ENCODE assay signal across 8 cellular contexts in the genomic region with DNA sequence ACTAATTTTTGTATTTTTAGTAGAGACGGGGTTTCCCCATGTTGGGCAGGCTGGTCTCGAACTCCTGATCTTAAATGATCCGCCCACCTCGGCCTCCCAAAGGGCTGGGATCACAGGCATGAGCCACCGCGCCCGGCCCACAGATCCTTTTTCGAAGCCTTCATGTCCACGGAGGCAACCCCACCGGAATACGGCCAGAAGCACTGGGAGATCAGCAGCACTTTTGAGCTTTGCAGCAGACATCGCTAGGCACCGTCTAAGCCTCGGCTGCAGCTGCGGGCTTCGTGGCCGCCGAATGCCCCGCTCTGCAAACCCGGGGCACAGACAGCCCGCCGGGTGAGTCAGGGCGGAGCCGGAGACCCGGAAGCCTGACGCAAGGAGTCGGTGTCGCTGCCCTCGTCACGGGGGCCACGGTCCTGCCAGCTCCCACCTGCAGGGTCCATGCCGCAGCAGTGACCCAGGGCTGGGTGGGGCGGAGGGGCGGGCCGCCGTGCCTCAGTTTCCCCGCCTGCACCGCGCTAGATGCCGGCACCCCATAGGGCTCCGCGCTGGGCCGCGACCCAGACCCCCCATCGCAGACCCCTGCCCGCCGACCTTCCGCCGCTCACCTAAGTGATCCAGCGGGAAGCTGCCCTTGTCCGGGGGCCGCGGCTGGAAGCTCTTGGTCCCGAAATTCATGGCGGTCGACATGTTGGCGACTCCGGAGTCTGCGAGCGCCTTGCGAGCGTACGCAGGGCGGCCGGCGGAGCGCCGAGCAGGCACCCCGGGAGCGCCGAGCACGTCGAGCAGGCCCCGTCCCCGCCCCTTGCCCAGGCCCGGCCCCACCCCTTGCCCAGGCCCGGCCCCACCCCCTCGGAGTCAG. TPM values are rescaled to one million over a fixed set of nuclear protein-coding genes. Genes with fewer than 3 reads are reported as not detected.
DNase-seq lines count a peak whose midpoint lies in the region; ATAC-seq lines count a peak whose summit lies in the region.

A gene with protein sequence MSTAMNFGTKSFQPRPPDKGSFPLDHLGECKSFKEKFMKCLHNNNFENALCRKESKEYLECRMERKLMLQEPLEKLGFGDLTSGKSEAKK (minus strand): TSS at position 730 of the 862 bp plus-strand sequence. CDS start 40 bp downstream, at position 690.

- peak within 1 kb of the TSS; percentile 92 for H2BK5ac ChIP-seq in mesenchymal stem cell (ENCODE audit: low read depth, low read length, poor library complexity, severe bottlenecking)

- H2BK120ac ChIP-seq in mesenchymal stem cell (ENCODE audit: low read depth, low read length) = peak within 1 kb of the TSS; percentile 56

- H3K79me1 ChIP-seq in mesenchymal stem cell (replicated peaks; ENCODE audit: low read length, poor library complexity, severe bottlenecking) = peaks cover 18% of the 10 kb centered on the region

- H3K4me1 Mint-ChIP-seq in CD4-positive, CD25-positive, alpha-beta regulatory T cell = peaks cover 0 to 38% (median 19%) of the 10 kb centered on the region in 4 donors

- peak within 1 kb of the TSS; percentile 99 for H3K27ac ChIP-seq in CD4-positive, CD25-positive, alpha-beta regulatory T cell (ENCODE audit: insufficient read depth, low read length, poor library complexity, severe bottlenecking)
- peak within 1 kb of the TSS; percentile 99 for H3K27ac ChIP-seq in effector memory CD4-positive, alpha-beta T cell (ENCODE audit: insufficient read depth, low read length, poor library complexity, severe bottlenecking)
- peak within 1 kb of the TSS; percentile 62 for H3K27ac ChIP-seq in mesenchymal stem cell (ENCODE audit: low read length, poor library complexity, severe bottlenecking)

- H3K9ac ChIP-seq in mesenchymal stem cell (ENCODE audit: low read length) = peak within 1 kb of the TSS; percentile 97

- H3K27me3 Mint-ChIP-seq in CD4-positive, CD25-positive, alpha-beta regulatory T cell = peaks cover 4% of the 10 kb centered on the region

- peak within 1 kb of the TSS; percentile 91 to 98 (median 95) for H3K4me3 Mint-ChIP-seq in CD4-positive, CD25-positive, alpha-beta regulatory T cell

- peak within 1 kb of the TSS; percentile 86 for H4K91ac ChIP-seq in mesenchymal stem cell (ENCODE audit: low read length)

- peaks cover 35% of the 10 kb centered on the region for H3K4me1 ChIP-seq in CD4-positive, CD25-positive, alpha-beta regulatory T cell (ENCODE audit: control insufficient read depth, insufficient read depth, low read length, poor library complexity, severe bottlenecking)
- peaks cover 22% of the 10 kb centered on the region for H3K4me1 ChIP-seq in effector memory CD4-positive, alpha-beta T cell (ENCODE audit: control insufficient read depth, insufficient read depth, low read length, poor library complexity, severe bottlenecking)
- peaks cover 34% of the 10 kb centered on the region for H3K4me1 ChIP-seq in mesenchymal stem cell (ENCODE audit: control insufficient read depth, insufficient read depth, low read depth, low read length)

- peak within 1 kb of the TSS; percentile 80 to 94 for H3K4ac ChIP-seq in mesenchymal stem cell (ENCODE audit: low read depth in 1 of 2, low read length in 2 of 2)

- H2BK12ac ChIP-seq in mesenchymal stem cell (ENCODE audit: low read length in 2 of 2) = peak within 1 kb of the TSS; percentile 57 to 76

- peak within 1 kb of the TSS; percentile 97 for H4K8ac ChIP-seq in mesenchymal stem cell (ENCODE audit: low read length)

- peaks cover 9% of the 10 kb centered on the region for H3K36me3 Mint-ChIP-seq in CD4-positive, CD25-positive, alpha-beta regulatory T cell

- H3K18ac ChIP-seq in mesenchymal stem cell (ENCODE audit: low read depth in 1 of 2, low read length in 2 of 2) = peak within 1 kb of the TSS; percentile 93 to 98

- no peaks in the 10 kb centered on the region for H3K9me3 ChIP-seq in CD4-positive, CD25-positive, alpha-beta regulatory T cell (ENCODE audit: control insufficient read depth in 2 of 2, low read length in 2 of 2)
- H3K9me3 ChIP-seq in effector memory CD4-positive, alpha-beta T cell (ENCODE audit: control insufficient read depth, low read length) = no peaks in the 10 kb centered on the region
- no peaks in the 10 kb centered on the region for H3K9me3 ChIP-seq in mesenchymal stem cell (ENCODE audit: control insufficient read depth, low read length)

- peak within 1 kb of the TSS in 1 of 2 experiments; percentile 94 for H3K14ac ChIP-seq in mesenchymal stem cell (ENCODE audit: low read length in 2 of 2)

- peak within 1 kb of the TSS in 1 of 2 experiments; percentile 79 for H3K23ac ChIP-seq in mesenchymal stem cell (ENCODE audit: low read length in 2 of 2)

- H3K4me2 ChIP-seq in mesenchymal stem cell (ENCODE audit: low read length, poor library complexity, severe bottlenecking) = peak within 1 kb of the TSS; percentile 75

- H2AFZ ChIP-seq in mesenchymal stem cell (ENCODE audit: low read depth, low read length) = peak within 1 kb of the TSS; percentile 87

- H2AK5ac ChIP-seq in mesenchymal stem cell (ENCODE audit: low read length, severe bottlenecking) = peak within 1 kb of the TSS; percentile 94

- no peaks in the 10 kb centered on the region for H3K27me3 ChIP-seq in CD4-positive, CD25-positive, alpha-beta regulatory T cell (ENCODE audit: control insufficient read depth, insufficient read depth, low read length)
- no peaks in the 10 kb centered on the region for H3K27me3 ChIP-seq in effector memory CD4-positive, alpha-beta T cell (replicated peaks; ENCODE audit: control insufficient read depth, insufficient read depth, low read length, poor library complexity, severe bottlenecking)
- H3K27me3 ChIP-seq in mesenchymal stem cell (ENCODE audit: control insufficient read depth in 1 of 2, insufficient read depth in 1 of 2, low read length in 2 of 2) = no peaks in the 10 kb centered on the region

- peaks cover 29% of the 10 kb centered on the region for H3K36me3 ChIP-seq in CD4-positive, CD25-positive, alpha-beta regulatory T cell (ENCODE audit: control insufficient read depth, insufficient read depth, low read length)
- H3K36me3 ChIP-seq in effector memory CD4-positive, alpha-beta T cell (ENCODE audit: control insufficient read depth, insufficient read depth, low read length) = peaks cover 21% of the 10 kb centered on the region
- peaks cover 22 to 25% of the 10 kb centered on the region in 2 experiments for H3K36me3 ChIP-seq in mesenchymal stem cell (ENCODE audit: control insufficient read depth in 1 of 2, insufficient read depth in 2 of 2, low read depth in 1 of 2, low read length in 2 of 2)

- H3K9me3 Mint-ChIP-seq in CD4-positive, CD25-positive, alpha-beta regulatory T cell = peaks cover 0 to 1% (median 0%) of the 10 kb centered on the region in 7 donors

- POLR2A ChIA-PET in activated CD8-positive, alpha-beta memory T cell treated with anti-CD3 and anti-CD28 coated beads for 36 hours (lab: Charles Lee) = interaction anchor here (0.6 to 2.6 kb wide), 8 partner anchors 18 to 370 kb away, joined by 3 to 22 read pairs (median 3); partner anchors contain the start of gene GET4

- ATAC-seq in CD4-positive, CD25-positive, alpha-beta regulatory T cell (ENCODE audit: low read depth in 2 of 2) = peak; percentile 89 to 90
- peak; percentile 71 for ATAC-seq in GM19438 (IDR thresholded peaks at IDR 0.05; ENCODE audit: low read depth, unreplicated experiment)
- ATAC-seq in HG03571 (IDR thresholded peaks at IDR 0.05; ENCODE audit: unreplicated experiment) = peak; percentile 70

- CTCF ChIA-PET in activated CD8-positive, alpha-beta memory T cell treated with anti-CD3 and anti-CD28 coated beads for 36 hours (lab: Charles Lee) = interaction anchor here (0.7 to 3.4 kb wide), 8 partner anchors 18 to 526 kb away, joined by 3 to 23 read pairs (median 4); partner anchors contain the start of gene GPR146

- peak within 1 kb of the TSS; percentile 89 to 95 (median 94) for H3K27ac Mint-ChIP-seq in CD4-positive, CD25-positive, alpha-beta regulatory T cell

- peak within 1 kb of the TSS; percentile 56 for H2BK15ac ChIP-seq in mesenchymal stem cell (ENCODE audit: low read depth, poor library complexity, severe bottlenecking)

- H3K4me3 ChIP-seq in CD4-positive, CD25-positive, alpha-beta regulatory T cell (ENCODE audit: low read depth, low read length) = peak within 1 kb of the TSS; percentile 90
- peak within 1 kb of the TSS; percentile 97 for H3K4me3 ChIP-seq in effector memory CD4-positive, alpha-beta T cell (ENCODE audit: insufficient read depth, low read depth, low read length, poor library complexity, severe bottlenecking)
- peak within 1 kb of the TSS; percentile 87 to 98 for H3K4me3 ChIP-seq in mesenchymal stem cell (ENCODE audit: insufficient read depth in 1 of 2, low read depth in 1 of 2, low read length in 2 of 2)

- WGBS in mesenchymal stem cell = under 1% methylated on average over 62 of the region's 78 CpGs

- peak; percentile 82 to 94 (median 89) for DNase-seq in CD4-positive, CD25-positive, alpha-beta regulatory T cell
- peak; percentile 75 for DNase-seq in NOMO-1 treated with DMSO at 0.1 percent for 48 hours (lab: John Stamatoyannopoulos, UW; ENCODE audit: unreplicated experiment)
- DNase-seq in effector memory CD4-positive, alpha-beta T cell = peak; percentile 82 to 84 (median 82)
- peak; percentile 87 for DNase-seq in mesenchymal stem cell
- DNase-seq in stimulated activated CD8-positive, alpha-beta memory T cell treated with anti-CD3 and anti-CD28 coated beads, Interleukin-12 subunit alpha, Interleukin-12 subunit beta, amount 100 ng/mL, for 1 hour (ENCODE audit: low read depth) = peak; percentile 79

RNA-seq across cellular contexts. Expression of the gene that starts here (rescaled TPM):
- total RNA-seq in CD4-positive, CD25-positive, alpha-beta regulatory T cell = 36.8 TPM
- 10 to 100 TPM; 18.3 to 30.4 (median 24.8) TPM for polyA plus RNA-seq in CD4-positive, CD25-positive, alpha-beta regulatory T cell
- total RNA-seq in activated CD8-positive, alpha-beta memory T cell treated with anti-CD3 and anti-CD28 coated beads for 36 hours = 10 to 100 TPM; 18.2 to 20.3 TPM
- 6.3 TPM for polyA plus RNA-seq in mesenchymal stem cell (2013, experiment 1 of 2)
- polyA plus RNA-seq in mesenchymal stem cell (2013, experiment 2 of 2) = 5.9 TPM

Comparison
In these comparisons a context has a peak if more than half of its experiments do, and no peak if none do; other contexts are left out.
1. Peak in every context shown above with its lines: DNase-seq, ATAC-seq, H3K4me3 ChIP-seq and H3K27ac ChIP-seq.